In genomic region chr3:94310736-94311135, GRCh38 we compare ENCODE assay signal across 7 cellular contexts.
"Had no signal": no experiment of that assay in that cellular context is flagged by ENCODE, and none has a peak within 500 bp of the region (broad histone marks: within the 10 kb centered on the region; RNA-seq: fewer than 3 reads in every experiment).

No MANE protein-coding gene starts in this region.

- DNase-seq: H9, HFFc6, IMR-90, KG1 had no signal

- H3K9me3 Mint-ChIP-seq: GM23338, H9, HFFc6 had no signal

- ATAC-seq: GM23338, HCT116, K562 had no signal

- H3K4me3 Mint-ChIP-seq: GM23338, H9, HFFc6 had no signal

- H3K4me3 ChIP-seq: GM23338, K562 had no signal

- H3K27ac Mint-ChIP-seq: GM23338, H9, HFFc6 had no signal

- H3K4me2 ChIP-seq: GM23338 had no signal
